In genomic region chr16:30185683-30186421, GRCh38 we compare ENCODE assay signal across 1 cellular context.
TF ChIP-seq lines count a peak whose summit lies in the region.

No MANE protein-coding gene starts in this region.

TF ChIP-seq in K562, 482 proteins besides CTCF, POLR2A, EP300 and RAD21 (continued from another document and continues in another):
- peak in 1 of 3 experiments; percentile 56; a peak in 1 of 6 replicates for TF ChIP-seq ZBTB11 (CRISPR knock-in tag; IDR thresholded peaks at IDR 0.05)
- TF ChIP-seq, protein P1, sequence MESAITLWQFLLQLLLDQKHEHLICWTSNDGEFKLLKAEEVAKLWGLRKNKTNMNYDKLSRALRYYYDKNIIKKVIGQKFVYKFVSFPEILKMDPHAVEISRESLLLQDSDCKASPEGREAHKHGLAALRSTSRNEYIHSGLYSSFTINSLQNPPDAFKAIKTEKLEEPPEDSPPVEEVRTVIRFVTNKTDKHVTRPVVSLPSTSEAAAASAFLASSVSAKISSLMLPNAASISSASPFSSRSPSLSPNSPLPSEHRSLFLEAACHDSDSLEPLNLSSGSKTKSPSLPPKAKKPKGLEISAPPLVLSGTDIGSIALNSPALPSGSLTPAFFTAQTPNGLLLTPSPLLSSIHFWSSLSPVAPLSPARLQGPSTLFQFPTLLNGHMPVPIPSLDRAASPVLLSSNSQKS (CRISPR knock-in tag; IDR thresholded peaks at IDR 0.05) = no peak
- no peak for TF ChIP-seq KAT8 (IDR thresholded peaks at IDR 0.05; ENCODE audit: low read depth)
- no peak for TF ChIP-seq TAF7 (tag; IDR thresholded peaks at IDR 0.05)
- no peak for TF ChIP-seq ZNF165 (CRISPR knock-in tag; IDR thresholded peaks at IDR 0.05; ENCODE audit: borderline replicate concordance)
- TF ChIP-seq, protein P2, sequence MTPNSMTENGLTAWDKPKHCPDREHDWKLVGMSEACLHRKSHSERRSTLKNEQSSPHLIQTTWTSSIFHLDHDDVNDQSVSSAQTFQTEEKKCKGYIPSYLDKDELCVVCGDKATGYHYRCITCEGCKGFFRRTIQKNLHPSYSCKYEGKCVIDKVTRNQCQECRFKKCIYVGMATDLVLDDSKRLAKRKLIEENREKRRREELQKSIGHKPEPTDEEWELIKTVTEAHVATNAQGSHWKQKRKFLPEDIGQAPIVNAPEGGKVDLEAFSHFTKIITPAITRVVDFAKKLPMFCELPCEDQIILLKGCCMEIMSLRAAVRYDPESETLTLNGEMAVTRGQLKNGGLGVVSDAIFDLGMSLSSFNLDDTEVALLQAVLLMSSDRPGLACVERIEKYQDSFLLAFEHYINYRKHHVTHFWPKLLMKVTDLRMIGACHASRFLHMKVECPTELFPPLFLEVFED (CRISPR knock-in tag; conservative IDR thresholded peaks at IDR 0.05) = no peak
- TF ChIP-seq ZNF57 (CRISPR knock-in tag; IDR thresholded peaks at IDR 0.05) = no peak
- no peak for TF ChIP-seq ZNF695 (CRISPR knock-in tag; IDR thresholded peaks at IDR 0.05)
- no peak for TF ChIP-seq HOXB6 (CRISPR knock-in tag; IDR thresholded peaks at IDR 0.05; ENCODE audit: borderline replicate concordance)
- TF ChIP-seq, protein P3, sequence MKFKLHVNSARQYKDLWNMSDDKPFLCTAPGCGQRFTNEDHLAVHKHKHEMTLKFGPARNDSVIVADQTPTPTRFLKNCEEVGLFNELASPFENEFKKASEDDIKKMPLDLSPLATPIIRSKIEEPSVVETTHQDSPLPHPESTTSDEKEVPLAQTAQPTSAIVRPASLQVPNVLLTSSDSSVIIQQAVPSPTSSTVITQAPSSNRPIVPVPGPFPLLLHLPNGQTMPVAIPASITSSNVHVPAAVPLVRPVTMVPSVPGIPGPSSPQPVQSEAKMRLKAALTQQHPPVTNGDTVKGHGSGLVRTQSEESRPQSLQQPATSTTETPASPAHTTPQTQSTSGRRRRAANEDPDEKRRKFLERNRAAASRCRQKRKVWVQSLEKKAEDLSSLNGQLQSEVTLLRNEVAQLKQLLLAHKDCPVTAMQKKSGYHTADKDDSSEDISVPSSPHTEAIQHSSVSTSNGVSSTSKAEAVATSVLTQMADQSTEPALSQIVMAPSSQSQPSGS (CRISPR knock-in tag; IDR thresholded peaks at IDR 0.05) = no peak
- no peak for TF ChIP-seq ADNP (tag; IDR thresholded peaks at IDR 0.05)
- no peak for TF ChIP-seq EGR1 (conservative IDR thresholded peaks at IDR 0.05)
- no peak for TF ChIP-seq ZC3H8 (IDR thresholded peaks at IDR 0.05)
- TF ChIP-seq ZKSCAN3 (CRISPR knock-in tag; IDR thresholded peaks at IDR 0.05) = no peak
- TF ChIP-seq ARID3A (IDR thresholded peaks at IDR 0.05; ENCODE audit: borderline replicate concordance, low read depth, low read length) = no peak
- peak in 1 of 2 experiments; percentile 67 for TF ChIP-seq E2F6 (IDR thresholded peaks at IDR 0.05; ENCODE audit: borderline replicate concordance in 1 of 2, extremely low read depth in 1 of 2, insufficient read depth in 1 of 2, insufficient read length in 1 of 2, low read depth in 1 of 2, low read length in 1 of 2, poor library complexity in 1 of 2, severe bottlenecking in 1 of 2)
- TF ChIP-seq SMARCE1 (IDR thresholded peaks at IDR 0.05) = no peak
- no peak for TF ChIP-seq GATAD2B (IDR thresholded peaks at IDR 0.05; ENCODE audit: borderline replicate concordance)
- TF ChIP-seq GTF2A2 (tag; IDR thresholded peaks at IDR 0.05) = no peak
- peak; percentile 69 for TF ChIP-seq GABPA (tag; conservative IDR thresholded peaks at IDR 0.05; ENCODE audit: low read depth)
- TF ChIP-seq XRCC4 (IDR thresholded peaks at IDR 0.05; ENCODE audit: extremely low read depth, insufficient read depth, insufficient read length) = no peak
- no peak for TF ChIP-seq ZNF280A (IDR thresholded peaks at IDR 0.05; ENCODE audit: low read depth, partially characterized antibody)
- TF ChIP-seq IFI16 (CRISPR knock-in tag; IDR thresholded peaks at IDR 0.05) = no peak
- peak; percentile 52; the same call in 1 of the 2 replicates for TF ChIP-seq ZNF592 (IDR thresholded peaks at IDR 0.05)
- TF ChIP-seq SUPT5H (IDR thresholded peaks at IDR 0.05) = no peak
- TF ChIP-seq E2F5 (CRISPR knock-in tag; IDR thresholded peaks at IDR 0.05) = no peak
- no peak for TF ChIP-seq HNRNPUL1 (IDR thresholded peaks at IDR 0.05; ENCODE audit: low read length)
- no peak for TF ChIP-seq RBM14 (IDR thresholded peaks at IDR 0.05; ENCODE audit: borderline replicate concordance, insufficient read depth, low read depth, low read length)
- TF ChIP-seq EP400 (IDR thresholded peaks at IDR 0.05) = no peak
- TF ChIP-seq POU5F1 (IDR thresholded peaks at IDR 0.05; ENCODE audit: borderline replicate concordance, low read depth, low read length, partially characterized antibody) = no peak
- TF ChIP-seq GTF3C2 (IDR thresholded peaks at IDR 0.05; ENCODE audit: borderline replicate concordance, extremely low read depth, insufficient read length) = no peak
- TF ChIP-seq MCM2 (IDR thresholded peaks at IDR 0.05; ENCODE audit: low read depth) = no peak
- TF ChIP-seq ZNF408 (CRISPR knock-in tag; IDR thresholded peaks at IDR 0.05; ENCODE audit: low read depth) = no peak
- TF ChIP-seq NFRKB (IDR thresholded peaks at IDR 0.05; ENCODE audit: low read depth) = peak; percentile 60; the same call in 1 of the 2 replicates
- no peak for TF ChIP-seq CREBBP (IDR thresholded peaks at IDR 0.05; ENCODE audit: low read depth, low read length)
- TF ChIP-seq NEUROD1 (IDR thresholded peaks at IDR 0.05; ENCODE audit: borderline replicate concordance, low read depth, low read length, partially characterized antibody) = no peak
- TF ChIP-seq PPARD (CRISPR knock-in tag; IDR thresholded peaks at IDR 0.05) = no peak
- TF ChIP-seq POLR3A (IDR thresholded peaks at IDR 0.05; ENCODE audit: borderline replicate concordance, extremely low read depth, insufficient read depth, insufficient read length) = no peak
- TF ChIP-seq ZNF354B (CRISPR knock-in tag; IDR thresholded peaks at IDR 0.05) = no peak
- no peak for TF ChIP-seq KDM4B (IDR thresholded peaks at IDR 0.05; ENCODE audit: borderline replicate concordance in 2 of 2, low read depth in 1 of 2)
- TF ChIP-seq, protein P4, sequence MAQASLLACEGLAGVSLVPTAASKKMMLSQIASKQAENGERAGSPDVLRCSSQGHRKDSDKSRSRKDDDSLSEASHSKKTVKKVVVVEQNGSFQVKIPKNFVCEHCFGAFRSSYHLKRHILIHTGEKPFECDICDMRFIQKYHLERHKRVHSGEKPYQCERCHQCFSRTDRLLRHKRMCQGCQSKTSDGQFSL (CRISPR knock-in tag; IDR thresholded peaks at IDR 0.05) = 0 out of 2 replicates have a peak, but pooled peaks have one; percentile 38
- TF ChIP-seq, protein P4 (tag; IDR thresholded peaks at IDR 0.05) = no peak
- TF ChIP-seq HDAC8 (tag; IDR thresholded peaks at IDR 0.05) = no peak
